ENCODE assay signal across 19 cellular contexts in the genomic region with DNA sequence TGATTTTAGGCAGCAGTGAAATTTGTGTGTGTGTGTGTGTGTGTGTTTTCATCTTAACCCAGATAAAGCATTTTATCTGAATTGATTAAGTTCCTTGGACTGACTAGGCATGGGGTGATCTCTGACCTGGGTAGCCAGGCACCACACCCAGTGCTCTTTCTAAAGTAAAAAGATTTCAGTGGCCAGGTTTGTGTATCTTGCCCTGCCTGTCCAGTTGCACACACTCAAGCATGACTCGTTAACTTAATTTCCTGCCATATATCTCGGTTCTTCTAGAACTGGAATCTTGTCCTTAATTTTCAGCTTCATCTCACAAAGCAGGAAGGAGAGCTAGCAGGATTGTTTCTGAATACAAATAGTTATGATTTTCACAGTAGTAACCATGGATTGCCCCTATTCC. TPM values are rescaled to one million over a fixed set of nuclear protein-coding genes. Genes with fewer than 3 reads are reported as not detected.
A peak's percentile ranks its signal among the peaks of the same experiment; 100 is the strongest.
DNase-seq lines count a peak whose midpoint lies in the region; TF ChIP-seq lines count a peak whose summit lies in the region.
"Had no signal": no experiment of that assay in that cellular context is flagged by ENCODE, and none has a peak within 500 bp of the region (broad histone marks: within the 10 kb centered on the region; RNA-seq: fewer than 3 reads in every experiment).

No MANE protein-coding gene starts in this region.

- intact Hi-C loops in PC-9 (cut with micrococcal nuclease; ENCODE audit: unreplicated experiment) = loop anchor here (2.0 kb wide), 1 partner anchor 24 kb away; no protein-coding TSS in a partner anchor
- intact Hi-C loops in activated CD4-positive, alpha-beta T cell treated with anti-CD3 and anti-CD28 coated beads, Interleukin-2, amount 10 ng/mL, durations not matched to agents 24 days and 14 days (cut with micrococcal nuclease) = no loop called here
- intact Hi-C loops in uterus (cut with DNase I; ENCODE audit: low total_unique reads) = no loop called here

- no peaks in the 10 kb centered on the region for H3K9me2 ChIP-seq in PC-9 (ENCODE audit: insufficient read depth)

- H2AFZ ChIP-seq in PC-9 = peak overlapping the region; percentile 71

- peaks cover 8% of the 10 kb centered on the region for H3F3A ChIP-seq in PC-9 (ENCODE audit: insufficient read depth, low read depth)

- peak overlapping the region in 2 of 3 experiments; percentile 40 to 43 for H3K27ac Mint-ChIP-seq in nephron
- no peak overlapping the region for H3K27ac Mint-ChIP-seq in activated CD4-positive, alpha-beta T cell treated with anti-CD3 and anti-CD28 coated beads, Interleukin-2, amount 10 ng/mL, durations not matched to agents 24 days and 14 days
- H3K27ac Mint-ChIP-seq: activated naive CD8-positive, alpha-beta T cell treated with anti-CD3 and anti-CD28 coated beads, Interleukin-2, amount 50 U/mL, for 24 hours; CD8-positive, alpha-beta T cell; memory B cell had no signal

- TF ChIP-seq CTCF in PC-9 (conservative IDR thresholded peaks at IDR 0.05) (no peak), nephron (IDR thresholded peaks at IDR 0.05; ENCODE audit: unreplicated experiment in 3 of 3) (no peak), coronary artery (IDR thresholded peaks at IDR 0.05) (no peak), uterus (IDR thresholded peaks at IDR 0.05) (no peak)

- H3K4me3 ChIP-seq in PC-9 (no peak overlapping the region), coronary artery (no peak overlapping the region), uterus (no peak overlapping the region)
- H3K4me3 ChIP-seq: cardiac muscle cell, SK-N-MC, thyroid gland had no signal

- POLR2A ChIA-PET in PC-9 (lab: Charles Lee; ENCODE audit: unreplicated experiment) = interaction anchor here (0.6 kb wide), 1 partner anchor 96 kb away, joined by 8 read pairs; no protein-coding TSS in a partner anchor

- peaks cover 12% of the 10 kb centered on the region for H3K9me3 Mint-ChIP-seq in nephron
- H3K9me3 Mint-ChIP-seq in activated CD4-positive, alpha-beta T cell treated with anti-CD3 and anti-CD28 coated beads, Interleukin-2, amount 10 ng/mL, durations not matched to agents 24 days and 14 days = no peaks in the 10 kb centered on the region
- H3K9me3 Mint-ChIP-seq: activated naive CD8-positive, alpha-beta T cell treated with anti-CD3 and anti-CD28 coated beads, Interleukin-2, amount 50 U/mL, for 24 hours; CD8-positive, alpha-beta T cell had no signal

- H3K4me2 ChIP-seq in PC-9 = peak overlapping the region; percentile 35

- peaks cover 31% of the 10 kb centered on the region for H3K4me1 ChIP-seq in PC-9 (replicated peaks; ENCODE audit: insufficient read depth)
- no peaks in the 10 kb centered on the region for H3K4me1 ChIP-seq in uterus
- H3K4me1 ChIP-seq: thyroid gland had no signal

- no TSS peak for BruUV-seq in PC-9 (replicated peaks; lab: Mats Ljungman, UMichigan)

- H3K4me1 Mint-ChIP-seq in nephron = peaks cover 34% of the 10 kb centered on the region
- H3K4me1 Mint-ChIP-seq in activated CD4-positive, alpha-beta T cell treated with anti-CD3 and anti-CD28 coated beads, Interleukin-2, amount 10 ng/mL, durations not matched to agents 24 days and 14 days = no peaks in the 10 kb centered on the region
- H3K4me1 Mint-ChIP-seq: activated naive CD8-positive, alpha-beta T cell treated with anti-CD3 and anti-CD28 coated beads, Interleukin-2, amount 50 U/mL, for 24 hours; memory B cell had no signal

- H3K36me3 ChIP-seq in PC-9 (ENCODE audit: low read depth) (no peaks in the 10 kb centered on the region), uterus (no peaks in the 10 kb centered on the region)
- H3K36me3 ChIP-seq: cardiac muscle cell, thyroid gland had no signal

- H3K27me3 ChIP-seq in PC-9 (ENCODE audit: insufficient read depth, low read depth) (no peaks in the 10 kb centered on the region), uterus (no peaks in the 10 kb centered on the region)
- H3K27me3 ChIP-seq: cardiac muscle cell, thyroid gland had no signal

- TF ChIP-seq POLR2A in uterus (IDR thresholded peaks at IDR 0.05) = no peak

- no peaks in the 10 kb centered on the region for H3K79me2 ChIP-seq in PC-9 (ENCODE audit: low read depth)

- H3K36me3 Mint-ChIP-seq in nephron (ENCODE audit: low read depth) = no peaks in the 10 kb centered on the region
- H3K36me3 Mint-ChIP-seq in activated CD4-positive, alpha-beta T cell treated with anti-CD3 and anti-CD28 coated beads, Interleukin-2, amount 10 ng/mL, durations not matched to agents 24 days and 14 days (ENCODE audit: low read depth) = no peaks in the 10 kb centered on the region
- H3K36me3 Mint-ChIP-seq: CD8-positive, alpha-beta T cell had no signal

- DNase-seq in EH (ENCODE audit: low read depth) (peak; percentile 50), PC-9 (peak in 1 of 2 experiments; percentile 53), epithelial cell of prostate (ENCODE audit: low read depth, low spot score) (no peak), coronary artery (ENCODE audit: low spot score) (no peak), NCI-H2171 treated with DMSO at 0.1 percent for 48 hours (lab: John Stamatoyannopoulos, UW) (no peak), uterus (no peak)
- DNase-seq in activated CD4-positive, alpha-beta T cell treated with anti-CD3 and anti-CD28 coated beads, Interleukin-2, amount 10 ng/mL, durations not matched to agents 24 days and 14 days = no peak
- DNase-seq: activated naive CD8-positive, alpha-beta T cell treated with anti-CD3 and anti-CD28 coated beads, Interleukin-2, amount 50 U/mL, for 24 hours; CD8-positive, alpha-beta T cell; H7; NCI-H187; NCI-H524; T-helper 9 cell; thyroid gland had no signal

- CTCF ChIA-PET in PC-9 (lab: Charles Lee) = interaction anchor here (0.6 kb wide), 1 partner anchor 144 kb away, joined by 3 read pairs; no protein-coding TSS in a partner anchor

- H3K27ac ChIP-seq in PC-9 (peak overlapping the region; percentile 73), epithelial cell of prostate (peak overlapping the region; percentile 58), coronary artery (no peak overlapping the region), uterus (no peak overlapping the region)
- H3K27ac ChIP-seq: cardiac muscle cell, SK-N-MC, thyroid gland had no signal

- H3K9me3 ChIP-seq in PC-9 (ENCODE audit: insufficient read depth, low read depth) (no peaks in the 10 kb centered on the region; the same call in 1 of the 2 replicates), uterus (no peaks in the 10 kb centered on the region)
- H3K9me3 ChIP-seq: thyroid gland had no signal

- H3K27me3 Mint-ChIP-seq in nephron (ENCODE audit: low read depth) = no peaks in the 10 kb centered on the region
- peaks cover 25% of the 10 kb centered on the region for H3K27me3 Mint-ChIP-seq in activated CD4-positive, alpha-beta T cell treated with anti-CD3 and anti-CD28 coated beads, Interleukin-2, amount 10 ng/mL, durations not matched to agents 24 days and 14 days

- H4K20me1 ChIP-seq in PC-9 (ENCODE audit: insufficient read depth) = no peaks in the 10 kb centered on the region

- H3K4me3 Mint-ChIP-seq in nephron = no peak overlapping the region
- H3K4me3 Mint-ChIP-seq in activated CD4-positive, alpha-beta T cell treated with anti-CD3 and anti-CD28 coated beads, Interleukin-2, amount 10 ng/mL, durations not matched to agents 24 days and 14 days = no peak overlapping the region
- H3K4me3 Mint-ChIP-seq: activated naive CD8-positive, alpha-beta T cell treated with anti-CD3 and anti-CD28 coated beads, Interleukin-2, amount 50 U/mL, for 24 hours; CD8-positive, alpha-beta T cell; memory B cell; neural crest cell had no signal

RNA-seq across cellular contexts. Expression of a gene that starts 17.0 kb away (rescaled TPM):
- total RNA-seq in PC-9 (2021) (not detected in 2 replicates), uterus (10 to 100 TPM in 3 of 4 donors, 1 to 10 TPM in 1; 6.7 to 35.5 (median 14.6) TPM)
- not detected in 2 replicates for total RNA-seq in activated CD4-positive, alpha-beta T cell treated with anti-CD3 and anti-CD28 coated beads, Interleukin-2, amount 10 ng/mL, durations not matched to agents 24 days and 14 days
- total RNA-seq: CD8-positive, alpha-beta T cell; neural crest cell had no signal

Comparison
In these comparisons a context has a peak if more than half of its experiments do, and no peak if none do; other contexts are left out.
1. H3K27ac ChIP-seq: peak in PC-9 (single experiment) and epithelial cell of prostate (single experiment); none in coronary artery (0 of 2) and uterus (0 of 2).